8 cellular contexts compared by ENCODE assay signal in the genomic region with DNA sequence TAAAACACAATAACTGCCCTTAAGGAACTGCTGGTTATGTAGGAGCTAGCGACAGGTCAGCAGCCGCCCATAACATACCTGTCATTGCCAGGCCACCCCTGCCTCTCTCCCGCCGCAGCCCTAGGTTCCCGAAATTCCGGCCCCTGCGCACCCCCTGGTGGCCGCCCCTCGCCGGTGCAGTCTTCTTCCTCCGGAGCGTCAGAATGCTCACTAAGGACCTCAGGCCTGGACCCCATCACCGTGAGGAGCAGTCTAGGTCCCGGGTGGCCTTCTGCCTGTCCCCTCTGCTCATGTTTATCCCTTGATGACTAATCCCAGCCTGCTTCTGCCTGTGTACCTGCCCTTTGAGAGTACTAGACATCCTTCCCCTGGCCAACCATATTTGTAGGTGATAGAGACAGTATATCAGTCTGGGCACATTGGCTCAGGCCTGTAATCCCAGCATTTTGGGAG.
DNase-seq lines count a peak whose midpoint lies in the region; ATAC-seq and TF ChIP-seq lines count a peak whose summit lies in the region.

No MANE protein-coding gene starts in this region.

- H3K27ac ChIP-seq in Panc1 (ENCODE audit: low read length) (no peak overlapping the region), gastroesophageal sphincter (no peak overlapping the region), parathyroid adenoma (no peak overlapping the region), tibial nerve (no peak overlapping the region)

- TF ChIP-seq CTCF in Panc1 (IDR thresholded peaks at IDR 0.05) (peak; percentile 98), gastroesophageal sphincter (IDR thresholded peaks at IDR 0.05) (peak; percentile 91 to 98 (median 94)), parathyroid adenoma (IDR thresholded peaks at IDR 0.05) (peak; percentile 97), tibial nerve (IDR thresholded peaks at IDR 0.05) (peak; percentile 94 to 98 (median 95))

- peak overlapping the region; percentile 80 for H2AFZ ChIP-seq in parathyroid adenoma

- H3K9me3 ChIP-seq in Panc1 (ENCODE audit: control insufficient read depth, insufficient read depth, low read depth, low read length) (no peaks in the 10 kb centered on the region), gastroesophageal sphincter (no peaks in the 10 kb centered on the region), parathyroid adenoma (ENCODE audit: control insufficient read depth, low read length) (no peaks in the 10 kb centered on the region), tibial nerve (no peaks in the 10 kb centered on the region)

- in situ Hi-C loops in Panc1 (cut with HindIII; ENCODE audit: low pct_unique_long_range_greater_than_20kb, low sequenced_read_pairs), result no loop called here

- POLR2A ChIA-PET in Panc1 (lab: Charles Lee), result no interaction called here

- BruUV-seq in Panc1 (replicated peaks; lab: Mats Ljungman, UMichigan), result no TSS peak

- H3K36me3 ChIP-seq in Panc1 (ENCODE audit: control insufficient read depth, insufficient read depth, low read length) (no peaks in the 10 kb centered on the region), gastroesophageal sphincter (no peaks in the 10 kb centered on the region), parathyroid adenoma (ENCODE audit: control insufficient read depth, insufficient read depth, low read length) (no peaks in the 10 kb centered on the region), tibial nerve (no peaks in the 10 kb centered on the region)

- H3K4me1 ChIP-seq in Panc1 (ENCODE audit: control insufficient read depth, insufficient read depth, low read length), result no peaks in the 10 kb centered on the region; the same call in 1 of the 2 replicates
- H3K4me1 ChIP-seq in gastroesophageal sphincter, result peaks cover 0 to 19% (median 6%) of the 10 kb centered on the region in 3 donors
- peaks cover 10% of the 10 kb centered on the region for H3K4me1 ChIP-seq in parathyroid adenoma
- H3K4me1 ChIP-seq in tibial nerve, result peaks cover 0 to 22% (median 4%) of the 10 kb centered on the region in 4 donors

- H3K9ac ChIP-seq in parathyroid adenoma, result no peak overlapping the region

- DNase-seq in DMS153 (lab: John Stamatoyannopoulos, UW), result peak; percentile 18
- peak; percentile 86 for DNase-seq in HT-29 (ENCODE audit: low spot score)
- no peak for DNase-seq in Panc1 (ENCODE audit: low read depth, low spot score)
- DNase-seq in activated T-helper 1 cell treated with Interleukin-2 at 50 U/mL for 16 hours (ENCODE audit: low read depth), result peak; percentile 60
- DNase-seq in tibial nerve (ENCODE audit: low spot score in 2 of 2), result peak; percentile 65 to 81

- intact Hi-C loops in Panc1 (cut with micrococcal nuclease; ENCODE audit: unreplicated experiment), result loop anchor here (2.0 to 5.0 kb wide), 2 partner anchors 286 to 351 kb away; no protein-coding TSS in a partner anchor

- ATAC-seq in GM21381 (IDR thresholded peaks at IDR 0.05; ENCODE audit: unreplicated experiment) (peak; percentile 90), Panc1 (peak; percentile 96), gastroesophageal sphincter (peak; percentile 86)

- peak overlapping the region in 1 of 2 experiments; percentile 30; a peak in 2 of 4 replicates for H3K4me3 ChIP-seq in Panc1 (ENCODE audit: low read depth in 2 of 2, low read length in 2 of 2)
- H3K4me3 ChIP-seq in gastroesophageal sphincter, result peak overlapping the region in 1 of 2 donors; percentile 24
- no peak overlapping the region for H3K4me3 ChIP-seq in parathyroid adenoma (ENCODE audit: low read depth, low read length)
- H3K4me3 ChIP-seq in tibial nerve, result peak overlapping the region in 2 of 4 donors; percentile 29 to 31

- H3K79me2 ChIP-seq in parathyroid adenoma, result no peaks in the 10 kb centered on the region

- TF ChIP-seq EP300 in gastroesophageal sphincter (IDR thresholded peaks at IDR 0.05) (no peak), tibial nerve (IDR thresholded peaks at IDR 0.05) (no peak)

- no peaks in the 10 kb centered on the region for H3K27me3 ChIP-seq in Panc1 (ENCODE audit: control insufficient read depth, insufficient read depth, low read length)
- no peaks in the 10 kb centered on the region for H3K27me3 ChIP-seq in gastroesophageal sphincter
- no peaks in the 10 kb centered on the region for H3K27me3 ChIP-seq in parathyroid adenoma (ENCODE audit: control insufficient read depth, insufficient read depth, low read length)
- H3K27me3 ChIP-seq in tibial nerve, result no peaks in the 10 kb centered on the region

- CTCF ChIA-PET in Panc1 (lab: Charles Lee), result no interaction called here

- TF ChIP-seq POLR2A in gastroesophageal sphincter (IDR thresholded peaks at IDR 0.05) (no peak), tibial nerve (IDR thresholded peaks at IDR 0.05) (no peak)

- H3K4me2 ChIP-seq in parathyroid adenoma (ENCODE audit: low read length), result peak overlapping the region; percentile 44

- 0 to 25% methylated on average over 2 to 5 of the region's 14 CpGs for WGBS in gastroesophageal sphincter (ENCODE audit: low coverage in 1 of 2), 2 donors
- 1 to 2% methylated on average over 14 of the region's 14 CpGs for WGBS in tibial nerve, 2 donors
